8 cellular contexts compared by ENCODE assay signal in the genomic region with DNA sequence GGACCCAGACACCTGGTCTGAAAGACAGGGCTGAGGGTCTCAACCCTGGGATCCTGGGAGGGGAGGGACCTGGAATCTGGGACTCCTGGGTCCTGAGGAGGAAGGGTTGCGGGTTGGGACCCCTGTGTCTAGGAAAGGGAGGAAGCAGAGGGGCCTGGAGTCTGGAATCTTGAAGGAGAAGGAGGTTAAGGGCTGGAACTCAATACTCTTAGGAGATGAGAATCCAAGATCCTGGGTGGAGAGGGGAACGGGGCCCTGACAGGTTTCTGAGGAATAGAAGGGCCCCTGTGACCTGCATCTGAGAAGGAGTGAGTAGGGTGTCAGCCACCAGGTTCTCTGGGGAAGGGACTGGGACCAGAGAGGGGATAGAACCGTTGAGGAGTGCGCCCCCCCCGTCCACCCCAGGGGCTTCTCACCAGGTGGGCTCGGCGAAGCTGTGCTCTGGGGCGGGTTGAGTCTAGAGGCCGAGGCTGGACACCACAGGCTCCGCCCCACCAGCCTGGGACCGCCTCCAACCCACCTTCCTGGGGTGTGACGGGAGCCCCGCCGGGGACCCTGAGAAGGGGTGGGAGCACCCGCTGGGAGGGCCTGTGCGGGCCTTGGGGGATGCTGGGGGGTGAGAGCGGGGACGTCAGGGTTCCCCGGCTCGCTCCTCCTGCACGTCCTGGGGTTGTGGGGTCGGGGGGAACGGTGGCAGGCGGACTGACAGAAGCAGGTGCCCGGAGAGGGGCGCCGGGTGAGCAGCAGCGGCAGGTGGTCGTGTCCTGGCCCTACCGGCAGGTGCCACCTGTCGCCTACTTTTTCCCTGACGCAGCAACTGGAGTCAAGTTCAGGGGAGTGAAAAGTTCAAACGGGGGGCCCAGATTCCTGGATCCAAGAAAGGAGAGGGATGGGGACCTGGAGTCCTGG. TPM values are rescaled to one million over a fixed set of nuclear protein-coding genes. Genes with fewer than 3 reads are reported as not detected.
DNase-seq lines count a peak whose midpoint lies in the region; ATAC-seq and TF ChIP-seq lines count a peak whose summit lies in the region.

A gene with protein sequence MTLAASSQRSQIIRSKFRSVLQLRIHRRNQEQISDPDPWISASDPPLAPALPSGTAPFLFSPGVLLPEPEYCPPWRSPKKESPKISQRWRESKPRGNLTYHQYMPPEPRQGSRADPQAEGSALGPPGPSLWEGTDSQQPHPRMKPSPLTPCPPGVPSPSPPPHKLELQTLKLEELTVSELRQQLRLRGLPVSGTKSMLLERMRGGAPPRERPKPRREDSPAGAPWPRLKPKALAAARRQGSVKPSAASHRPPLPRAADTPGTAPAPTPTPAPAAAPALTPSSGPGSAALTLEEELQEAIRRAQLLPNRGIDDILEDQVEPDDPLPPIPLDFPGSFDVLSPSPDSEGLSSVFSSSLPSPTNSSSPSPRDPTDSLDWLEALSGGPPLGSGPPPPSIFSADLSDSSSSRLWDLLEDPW (minus strand): TSS at position 463 of the 909 bp plus-strand sequence. CDS start 694 bp downstream, outside the sequence.

- POLR2A ChIA-PET in HEK293 (lab: Yijun Ruan, JAX): interaction anchor here (0.6 kb wide), 1 partner anchor 145 kb away, joined by 6 read pairs; no protein-coding TSS in a partner anchor

- H3K4me3 ChIP-seq in HEK293 (ENCODE audit: low read depth, low read length): peak within 1 kb of the TSS; percentile 22
- H3K4me3 ChIP-seq in WI38 (ENCODE audit: low read depth, low read length): peak within 1 kb of the TSS; percentile 70
- H3K4me3 ChIP-seq in right atrium auricular region: peak within 1 kb of the TSS; percentile 15 to 55
- peak within 1 kb of the TSS; percentile 85 to 88 (median 86) for H3K4me3 ChIP-seq in skeletal muscle tissue (ENCODE audit: low read length in 3 of 3)

- TF ChIP-seq CTCF in HEK293 (tag by site-specific recombination; IDR thresholded peaks at IDR 0.05) (no peak), WI38 (IDR thresholded peaks at IDR 0.05; ENCODE audit: low read depth, low read length) (no peak), right atrium auricular region (IDR thresholded peaks at IDR 0.05) (no peak)

- no peak for ATAC-seq in HG03521 (IDR thresholded peaks at IDR 0.05; ENCODE audit: unreplicated experiment)

- CTCF ChIA-PET in HEK293 (lab: Yijun Ruan, JAX): interaction anchor here (1.4 kb wide), 1 partner anchor 74 kb away, joined by 8 read pairs; no protein-coding TSS in a partner anchor

- H3K27ac ChIP-seq in HEK293 (ENCODE audit: extremely low read depth, low read depth, low read length) (peak within 1 kb of the TSS; percentile 9; the same call in 1 of the 2 replicates), right atrium auricular region (peak within 1 kb of the TSS; percentile 80 to 89), skeletal muscle tissue (ENCODE audit: low read depth, low read length) (peak within 1 kb of the TSS; percentile 97)

- H3K9me3 ChIP-seq in HEK293 (ENCODE audit: control insufficient read depth, insufficient read depth, low read depth, low read length) (no peaks in the 10 kb centered on the region), right atrium auricular region (no peaks in the 10 kb centered on the region), skeletal muscle tissue (ENCODE audit: control insufficient read depth in 3 of 3, low read length in 3 of 3) (no peaks in the 10 kb centered on the region)

- H3K4me1 ChIP-seq in HEK293 (ENCODE audit: control insufficient read depth, insufficient read depth, low read length) (peaks cover 5% of the 10 kb centered on the region), right atrium auricular region (peaks cover 0 to 64% of the 10 kb centered on the region in 2 donors), skeletal muscle tissue (ENCODE audit: control insufficient read depth in 3 of 3, insufficient read depth in 3 of 3, low read length in 3 of 3) (peaks cover 50 to 68% (median 56%) of the 10 kb centered on the region in 3 donors)

- H3K9ac ChIP-seq in skeletal muscle tissue (ENCODE audit: low read depth in 1 of 3, low read length in 3 of 3): peak within 1 kb of the TSS; percentile 94 to 99 (median 97)

- H3K36me3 ChIP-seq in HEK293 (ENCODE audit: control insufficient read depth in 2 of 2, insufficient read depth in 1 of 2, low read length in 2 of 2) (no peaks in the 10 kb centered on the region), right atrium auricular region (no peaks in the 10 kb centered on the region), skeletal muscle tissue (ENCODE audit: control insufficient read depth in 3 of 3, insufficient read depth in 3 of 3, low read length in 3 of 3) (peaks cover 0 to 5% (median 4%) of the 10 kb centered on the region in 3 donors)

- DNase-seq in right atrium auricular region (ENCODE audit: low spot score) (no peak), MV-4-11 (lab: John Stamatoyannopoulos, UW) (no peak), occipital lobe (lab: John Stamatoyannopoulos, UW) (no peak)
- DNase-seq in stimulated activated CD4-positive, alpha-beta T cell treated with anti-CD3 and anti-CD28 coated beads, Interleukin-4, amount 100 ng/mL, for 24 hours: no peak

- H3K27me3 ChIP-seq in right atrium auricular region (no peaks in the 10 kb centered on the region), skeletal muscle tissue (ENCODE audit: control insufficient read depth in 3 of 3, insufficient read depth in 3 of 3, low read length in 3 of 3) (no peaks in the 10 kb centered on the region)

TF ChIP-seq in HEK293, 187 proteins besides CTCF, POLR2A, EP300 and RAD21:
- 0 out of 2 replicates have a peak, but pooled peaks have one; percentile 20 for TF ChIP-seq SP2 (tag by site-specific recombination; IDR thresholded peaks at IDR 0.05)
- TF ChIP-seq, protein P1, sequence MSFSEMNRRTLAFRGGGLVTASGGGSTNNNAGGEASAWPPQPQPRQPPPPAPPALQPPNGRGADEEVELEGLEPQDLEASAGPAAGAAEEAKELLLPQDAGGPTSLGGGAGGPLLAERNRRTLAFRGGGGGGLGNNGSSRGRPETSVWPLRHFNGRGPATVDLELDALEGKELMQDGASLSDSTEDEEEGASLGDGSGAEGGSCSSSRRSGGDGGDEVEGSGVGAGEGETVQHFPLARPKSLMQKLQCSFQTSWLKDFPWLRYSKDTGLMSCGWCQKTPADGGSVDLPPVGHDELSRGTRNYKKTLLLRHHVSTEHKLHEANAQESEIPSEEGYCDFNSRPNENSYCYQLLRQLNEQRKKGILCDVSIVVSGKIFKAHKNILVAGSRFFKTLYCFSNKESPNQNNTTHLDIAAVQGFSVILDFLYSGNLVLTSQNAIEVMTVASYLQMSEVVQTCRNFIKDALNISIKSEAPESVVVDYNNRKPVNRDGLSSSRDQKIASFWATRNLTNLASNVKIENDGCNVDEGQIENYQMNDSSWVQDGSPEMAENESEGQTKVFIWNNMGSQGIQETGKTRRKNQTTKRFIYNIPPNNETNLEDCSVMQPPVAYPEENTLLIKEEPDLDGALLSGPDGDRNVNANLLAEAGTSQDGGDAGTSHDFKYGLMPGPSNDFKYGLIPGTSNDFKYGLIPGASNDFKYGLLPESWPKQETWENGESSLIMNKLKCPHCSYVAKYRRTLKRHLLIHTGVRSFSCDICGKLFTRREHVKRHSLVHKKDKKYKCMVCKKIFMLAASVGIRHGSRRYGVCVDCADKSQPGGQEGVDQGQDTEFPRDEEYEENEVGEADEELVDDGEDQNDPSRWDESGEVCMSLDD (tag by site-specific recombination; IDR thresholded peaks at IDR 0.05): 0 out of 2 replicates have a peak, but pooled peaks have one; percentile 13
- TF ChIP-seq, protein P2, sequence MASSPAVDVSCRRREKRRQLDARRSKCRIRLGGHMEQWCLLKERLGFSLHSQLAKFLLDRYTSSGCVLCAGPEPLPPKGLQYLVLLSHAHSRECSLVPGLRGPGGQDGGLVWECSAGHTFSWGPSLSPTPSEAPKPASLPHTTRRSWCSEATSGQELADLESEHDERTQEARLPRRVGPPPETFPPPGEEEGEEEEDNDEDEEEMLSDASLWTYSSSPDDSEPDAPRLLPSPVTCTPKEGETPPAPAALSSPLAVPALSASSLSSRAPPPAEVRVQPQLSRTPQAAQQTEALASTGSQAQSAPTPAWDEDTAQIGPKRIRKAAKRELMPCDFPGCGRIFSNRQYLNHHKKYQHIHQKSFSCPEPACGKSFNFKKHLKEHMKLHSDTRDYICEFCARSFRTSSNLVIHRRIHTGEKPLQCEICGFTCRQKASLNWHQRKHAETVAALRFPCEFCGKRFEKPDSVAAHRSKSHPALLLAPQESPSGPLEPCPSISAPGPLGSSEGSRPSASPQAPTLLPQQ (tag by site-specific recombination; IDR thresholded peaks at IDR 0.05): no peak
- TF ChIP-seq SCRT1 (tag by site-specific recombination; IDR thresholded peaks at IDR 0.05; ENCODE audit: borderline replicate concordance): peak; percentile 92
- TF ChIP-seq ZNF660 (tag by site-specific recombination; IDR thresholded peaks at IDR 0.05): no peak
- 0 out of 2 replicates have a peak, but pooled peaks have one; percentile 12 for TF ChIP-seq GLIS2 (tag by site-specific recombination; IDR thresholded peaks at IDR 0.05)
- TF ChIP-seq ZIC2 (tag by site-specific recombination; IDR thresholded peaks at IDR 0.05): peak; percentile 44; the same call in 1 of the 2 replicates
- TF ChIP-seq SCRT2 (tag by site-specific recombination; IDR thresholded peaks at IDR 0.05): peak; percentile 98

RNA-seq across cellular contexts. Expression of the gene that starts here (rescaled TPM):
- 1 to 10 TPM in 1 of 2 donors, under 1 TPM in 1; 0.70 to 2.4 TPM for total RNA-seq in right atrium auricular region
- total RNA-seq in skeletal muscle tissue: 5.2 TPM
- 0.62 TPM for total RNA-seq in occipital lobe

Comparison
In these comparisons a context has a peak if more than half of its experiments do, and no peak if none do; other contexts are left out.
1. H3K27ac ChIP-seq: peak in every context shown above with its lines; median percentile 97 in skeletal muscle tissue; 84 in right atrium auricular region; 9 in HEK293.
2. H3K4me3 ChIP-seq: peak in every context shown above with its lines; median percentile 86 in skeletal muscle tissue; 70 in WI38; 35 in right atrium auricular region; 22 in HEK293.